In the genomic region with DNA sequence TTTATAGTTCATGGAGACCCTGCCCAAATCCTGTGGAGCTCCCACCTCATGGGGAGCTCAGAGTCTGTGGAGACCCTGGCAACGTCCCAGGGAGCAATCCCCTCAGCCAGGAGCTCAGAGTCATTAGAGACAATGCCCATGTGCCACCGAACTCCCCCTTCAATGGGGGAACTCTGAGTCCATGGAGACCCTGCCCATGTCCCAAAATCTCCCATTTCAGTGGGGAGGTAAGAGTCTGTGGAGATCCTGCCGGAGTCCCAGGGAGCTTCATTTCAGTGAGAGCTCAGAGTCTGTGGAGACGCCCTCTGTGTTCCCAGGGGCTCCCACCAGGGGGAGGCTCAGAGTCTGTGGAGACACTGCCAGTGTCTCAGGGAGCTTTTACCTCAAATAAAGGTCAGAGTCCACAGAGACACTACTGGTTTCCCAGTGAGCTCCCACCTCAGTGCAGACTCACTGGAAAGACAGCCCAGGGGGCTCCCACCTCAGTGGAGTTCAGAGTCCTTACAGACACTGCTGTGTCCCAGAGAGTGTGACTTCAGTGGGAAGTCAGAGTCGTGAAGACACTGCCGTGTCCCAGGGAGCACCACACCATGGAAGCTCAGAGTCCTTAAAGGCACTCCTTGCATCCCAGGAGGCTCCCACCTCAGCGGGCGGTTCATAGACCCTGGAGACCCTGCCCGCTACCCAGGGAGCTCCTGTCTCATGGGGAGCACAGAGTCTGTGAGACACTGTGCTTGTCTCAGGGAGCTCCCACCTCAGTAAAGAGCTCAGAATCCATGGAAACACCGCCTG, we compare ENCODE assay signal across 8 cellular contexts. TPM values are rescaled to one million over a fixed set of nuclear protein-coding genes. Genes with fewer than 3 reads are reported as not detected.
A peak's percentile ranks its signal among the peaks of the same experiment; 100 is the strongest.
DNase-seq lines count a peak whose midpoint lies in the region; FAIRE-seq and TF ChIP-seq lines count a peak whose summit lies in the region.

No MANE protein-coding gene starts in this region.

- POLR2A ChIA-PET in H1 (lab: Charles Lee; ENCODE audit: partially characterized antibody): interaction anchor here (0.5 to 17.9 kb wide), 18 partner anchors 7 to 408 kb away, joined by 3 to 327 read pairs (median 4); a partner anchor contains a TSS

- peak; percentile 37 to 47 for TF ChIP-seq RAD21 in H1 (IDR thresholded peaks at IDR 0.05 in 1 of 2, conservative IDR thresholded peaks at IDR 0.05 in 1 of 2; ENCODE audit: low read depth in 2 of 2, low read length in 2 of 2)

- TF ChIP-seq EP300 in H1 (IDR thresholded peaks at IDR 0.05; ENCODE audit: borderline replicate concordance in 1 of 2, low read depth in 2 of 2, low read length in 2 of 2): no peak

- H3K79me2 ChIP-seq in H1 (ENCODE audit: control insufficient read depth in 1 of 2, insufficient read depth in 2 of 2, low read length in 2 of 2): no peaks in the 10 kb centered on the region

- H3K9me3 Mint-ChIP-seq in CD14-positive monocyte (no peaks in the 10 kb centered on the region), IgD-negative memory B cell (no peaks in the 10 kb centered on the region), osteocyte (ENCODE audit: unreplicated experiment) (no peaks in the 10 kb centered on the region)

- no peaks in the 10 kb centered on the region for H3K36me3 ChIP-seq in H1 (ENCODE audit: control insufficient read depth in 2 of 4, insufficient read depth in 4 of 4, low read length in 3 of 4)

- intact Hi-C loops in CD14-positive monocyte (cut with micrococcal nuclease): loop anchor here (2.0 to 10.0 kb wide), 4 partner anchors 25 to 163 kb away; no protein-coding TSS in a partner anchor

- H2AFZ ChIP-seq in H1 (ENCODE audit: low read length): no peak overlapping the region

- no peak overlapping the region for H3K4ac ChIP-seq in H1 (replicated peaks; ENCODE audit: insufficient read length, low read depth, low read length)

- H2BK20ac ChIP-seq in H1 (ENCODE audit: low read length): no peak overlapping the region

- WGBS in H1 (ENCODE audit: extremely low coverage in 1 of 2, insufficient coverage in 1 of 2, insufficient read length in 1 of 2, insufficient replicate concordance in 2 of 2, low coverage in 1 of 2, low lambda C conversion rate in 2 of 2, missing lambda C conversion rate in 1 of 2), 2 experiments: 79% methylated on average over 10 of the region's 10 CpGs; no CpG with 5 or more reads in 1 of the 2 experiments

- no peak overlapping the region for H3K23ac ChIP-seq in H1 (ENCODE audit: insufficient read length)

- no peak overlapping the region for H4K5ac ChIP-seq in H1 (ENCODE audit: insufficient read length, low read depth, low read length)

- DNase-seq in CD14-positive monocyte (ENCODE audit: low spot score) (peak; percentile 65), H1 (ENCODE audit: low read depth in 1 of 2, low spot score in 2 of 2) (no peak), osteocyte (ENCODE audit: extremely low spot score, unreplicated experiment) (no peak), cerebellar nuclear complex (lab: John Stamatoyannopoulos, UW) (no peak), NCI-H774 (lab: John Stamatoyannopoulos, UW) (no peak), dedifferentiated amniotic fluid mesenchymal stem cell (ENCODE audit: extremely low spot score) (no peak)
- DNase-seq in activated CD4-positive, CD25-positive, alpha-beta regulatory T cell treated with anti-CD3 and anti-CD28 coated beads, Interleukin-2, amount 50 U/mL, for 72 hours: peak; percentile 34

- H3K4me2 ChIP-seq in H1 (ENCODE audit: insufficient read depth in 1 of 2, low read depth in 2 of 2, low read length in 2 of 2): no peak overlapping the region

- no peaks in the 10 kb centered on the region for H3K27me3 ChIP-seq in H1 (replicated peaks in 1 of 4; ENCODE audit: control insufficient read depth in 3 of 4, extremely low read depth in 1 of 4, insufficient read depth in 3 of 4, low read length in 3 of 4)

- no peaks in the 10 kb centered on the region for H3K79me1 ChIP-seq in H1 (ENCODE audit: low read depth, low read length)

- no peaks in the 10 kb centered on the region; a peak in 1 of 7 replicates for H3K4me1 ChIP-seq in H1 (replicated peaks in 1 of 4; ENCODE audit: control insufficient read depth in 3 of 4, insufficient read depth in 4 of 4, low read length in 3 of 4)

- H3K18ac ChIP-seq in H1 (ENCODE audit: extremely low read depth, low read length): no peak overlapping the region

- CTCF ChIA-PET in H1 (lab: Charles Lee; ENCODE audit: partially characterized antibody): interaction anchor here (0.6 to 6.2 kb wide), 44 partner anchors 9 to 212 kb away, joined by 3 to 105 read pairs (median 4); a partner anchor contains a TSS

- no peak overlapping the region for H3K4me3 ChIP-seq in H1 (ENCODE audit: extremely low read depth in 1 of 4, insufficient read depth in 2 of 4, low read depth in 3 of 4, low read length in 4 of 4)

- H3K4me1 Mint-ChIP-seq in CD14-positive monocyte: peaks cover 26% of the 10 kb centered on the region
- peaks cover 4 to 9% (median 5%) of the 10 kb centered on the region in 3 donors for H3K4me1 Mint-ChIP-seq in IgD-negative memory B cell
- H3K4me1 Mint-ChIP-seq in osteocyte (ENCODE audit: unreplicated experiment): peaks cover 14% of the 10 kb centered on the region

- no peaks in the 10 kb centered on the region for H3K9me3 ChIP-seq in H1 (ENCODE audit: insufficient read depth in 2 of 2, low read depth in 1 of 2, low read length in 1 of 2)

- peaks cover 0 to 1% of the 10 kb centered on the region in 2 experiments for H4K20me1 ChIP-seq in H1 (replicated peaks in 1 of 2; ENCODE audit: control insufficient read depth in 1 of 2, insufficient read depth in 2 of 2, low read length in 2 of 2)

- H4K8ac ChIP-seq in H1 (ENCODE audit: extremely low read depth, insufficient read depth, low read length): no peak overlapping the region

- no peak overlapping the region for H2BK15ac ChIP-seq in H1 (ENCODE audit: low read length)

- no peak for TF ChIP-seq POLR2A in H1 (IDR thresholded peaks at IDR 0.05; ENCODE audit: control extremely low read depth in 1 of 2, low read depth in 2 of 2, low read length in 2 of 2)

- no peak overlapping the region for H4K91ac ChIP-seq in H1 (replicated peaks; ENCODE audit: insufficient read length, low read length)

- H3K4me3 Mint-ChIP-seq in CD14-positive monocyte (no peak overlapping the region), IgD-negative memory B cell (peak overlapping the region in 1 of 4 donors; percentile 67), osteocyte (ENCODE audit: unreplicated experiment) (no peak overlapping the region)

- H2BK5ac ChIP-seq in H1 (ENCODE audit: low read depth, low read length): no peak overlapping the region

- peak; percentile 82 for TF ChIP-seq CTCF in CD14-positive monocyte (IDR thresholded peaks at IDR 0.05)
- TF ChIP-seq CTCF in H1 (IDR thresholded peaks at IDR 0.05; ENCODE audit: control extremely low read depth in 1 of 3, insufficient read depth in 1 of 3, low read depth in 1 of 3, low read length in 3 of 3): peak in 2 of 3 experiments; percentile 41 to 42; a peak in 3 of 4 replicates
- peak; percentile 47 for TF ChIP-seq CTCF in osteocyte (IDR thresholded peaks at IDR 0.05)

- H3K9ac ChIP-seq in H1 (replicated peaks in 1 of 4; ENCODE audit: extremely low read depth in 1 of 4, low read depth in 3 of 4, low read length in 3 of 4): no peak overlapping the region

- H3K23me2 ChIP-seq in H1 (ENCODE audit: low read depth, low read length): no peaks in the 10 kb centered on the region

- no peak overlapping the region for H2AK5ac ChIP-seq in H1 (ENCODE audit: low read depth, low read length)

- H3K36me3 Mint-ChIP-seq in CD14-positive monocyte (peaks cover 76 to 88% of the 10 kb centered on the region in 2 donors), IgD-negative memory B cell (no peaks in the 10 kb centered on the region), osteocyte (ENCODE audit: unreplicated experiment) (no peaks in the 10 kb centered on the region)

- no peak overlapping the region for H2BK12ac ChIP-seq in H1 (ENCODE audit: low read depth, low read length)

- no peak overlapping the region for H3K56ac ChIP-seq in H1 (replicated peaks; ENCODE audit: insufficient read length, low read depth, low read length)

- H3K14ac ChIP-seq in H1 (ENCODE audit: insufficient read length): no peak overlapping the region

- H3K27me3 Mint-ChIP-seq in CD14-positive monocyte (ENCODE audit: low read depth in 3 of 3) (peaks cover 0 to 6% (median 0%) of the 10 kb centered on the region in 3 donors), IgD-negative memory B cell (no peaks in the 10 kb centered on the region), osteocyte (ENCODE audit: unreplicated experiment) (no peaks in the 10 kb centered on the region)

- no peak overlapping the region for H2BK120ac ChIP-seq in H1 (replicated peaks; ENCODE audit: low read depth, low read length)

- no peak for FAIRE-seq in H1 (lab: Jason Lieb, UNC)

- H3K27ac ChIP-seq in H1 (ENCODE audit: low read depth, low read length): no peak overlapping the region

- H3K27ac Mint-ChIP-seq in CD14-positive monocyte: peak overlapping the region; percentile 41 to 100 (median 60)
- H3K27ac Mint-ChIP-seq in IgD-negative memory B cell: peak overlapping the region in 2 of 3 donors; percentile 62 to 67
- H3K27ac Mint-ChIP-seq in osteocyte (ENCODE audit: unreplicated experiment): no peak overlapping the region

RNA-seq across cellular contexts. Expression of a gene that starts 5.0 kb away (rescaled TPM):
- polyA plus RNA-seq in CD14-positive monocyte (100 to 1,000 TPM; 119 to 135 TPM), IgD-negative memory B cell (167 TPM), H1 (2011; rRNA removed) (0.08 and 0.11 TPM in 2 replicates)
- 0.11 and 0.19 TPM in 2 replicates for total RNA-seq in H1 (2021; fragmentation: NEBNext Ultra II Directional; extraction: Animal tissue kit (Norgen Biotek cat#: 25700))
- 0.12 TPM for polyA plus RNA-seq in H1 (2011; cell fraction: cytosol; rRNA removed)
- polyA plus RNA-seq in H1 (2011; cell fraction: nucleus; rRNA removed): 0.50 TPM
- polyA plus RNA-seq in H1 (2012, experiment 1 of 2): 0.08 to 0.15 TPM (median 0.11 TPM) in 3 of 4 replicates, not detected in the other
- polyA plus RNA-seq in H1 (2012, experiment 2 of 2): not detected
- 0.04 TPM for polyA plus RNA-seq in H1 (2013, experiment 1 of 2)
- 0.04 TPM for polyA plus RNA-seq in H1 (2013, experiment 2 of 2)
- 0.20 and 0.54 TPM in 2 replicates for polyA minus RNA-seq in H1 (2011; rRNA and poly(A)+ RNA removed)
- polyA minus RNA-seq in H1 (2011; cell fraction: cytosol; rRNA and poly(A)+ RNA removed): 1.8 TPM
- 1.9 TPM for polyA minus RNA-seq in H1 (2011; cell fraction: nucleus; rRNA and poly(A)+ RNA removed)
- total RNA-seq in osteocyte: 0.05 TPM in 1 of 2 replicates, not detected in the other

RNA-seq across cellular contexts. Expression of a gene that starts 26.2 kb away (rescaled TPM):
- polyA plus RNA-seq in CD14-positive monocyte (10 to 100 TPM; 38.5 to 51.4 TPM), IgD-negative memory B cell (81.8 TPM), H1 (2011; rRNA removed) (41.2 and 54.8 TPM in 2 replicates)
- total RNA-seq in H1 (2021; fragmentation: NEBNext Ultra II Directional; extraction: Animal tissue kit (Norgen Biotek cat#: 25700)): 31.3 and 31.6 TPM in 2 replicates
- 40.7 TPM for polyA plus RNA-seq in H1 (2011; cell fraction: cytosol; rRNA removed)
- polyA plus RNA-seq in H1 (2011; cell fraction: nucleus; rRNA removed): 51.2 TPM
- polyA plus RNA-seq in H1 (2012, experiment 1 of 2): 21.6 to 34.6 TPM (median 32.5 TPM) in 4 replicates
- 28.2 TPM for polyA plus RNA-seq in H1 (2012, experiment 2 of 2)
- 20.3 TPM for polyA plus RNA-seq in H1 (2013, experiment 1 of 2)
- polyA plus RNA-seq in H1 (2013, experiment 2 of 2): 19.7 TPM
- polyA minus RNA-seq in H1 (2011; rRNA and poly(A)+ RNA removed): 26.9 and 30.1 TPM in 2 replicates
- 18.4 TPM for polyA minus RNA-seq in H1 (2011; cell fraction: cytosol; rRNA and poly(A)+ RNA removed)
- 19.1 TPM for polyA minus RNA-seq in H1 (2011; cell fraction: nucleus; rRNA and poly(A)+ RNA removed)
- 41.4 and 42.3 TPM in 2 replicates for total RNA-seq in osteocyte

Comparison
In these comparisons a context has a peak if more than half of its experiments do, and no peak if none do; other contexts are left out.
1. DNase-seq: peak in CD14-positive monocyte (single experiment) and activated CD4-positive, CD25-positive, alpha-beta regulatory T cell treated with anti-CD3 and anti-CD28 coated beads, Interleukin-2, amount 50 U/mL, for 72 hours (single experiment); none in H1 (0 of 2), osteocyte (single experiment), cerebellar nuclear complex (0 of 2), NCI-H774 (single experiment) and dedifferentiated amniotic fluid mesenchymal stem cell (single experiment).
2. RNA of a gene that starts 5.0 kb away (polyA plus RNA-seq): 167 TPM in IgD-negative memory B cell (single experiment) and 119 to 135 TPM in CD14-positive monocyte; 0.04 to 0.50 TPM in H1; every median in the first group is over 10 times any median in the second.
3. Peak in every context shown above with its lines, with median percentiles within 50 percentile points of each other: CTCF ChIP-seq.